13 cellular contexts compared by ENCODE assay signal in the genomic region with DNA sequence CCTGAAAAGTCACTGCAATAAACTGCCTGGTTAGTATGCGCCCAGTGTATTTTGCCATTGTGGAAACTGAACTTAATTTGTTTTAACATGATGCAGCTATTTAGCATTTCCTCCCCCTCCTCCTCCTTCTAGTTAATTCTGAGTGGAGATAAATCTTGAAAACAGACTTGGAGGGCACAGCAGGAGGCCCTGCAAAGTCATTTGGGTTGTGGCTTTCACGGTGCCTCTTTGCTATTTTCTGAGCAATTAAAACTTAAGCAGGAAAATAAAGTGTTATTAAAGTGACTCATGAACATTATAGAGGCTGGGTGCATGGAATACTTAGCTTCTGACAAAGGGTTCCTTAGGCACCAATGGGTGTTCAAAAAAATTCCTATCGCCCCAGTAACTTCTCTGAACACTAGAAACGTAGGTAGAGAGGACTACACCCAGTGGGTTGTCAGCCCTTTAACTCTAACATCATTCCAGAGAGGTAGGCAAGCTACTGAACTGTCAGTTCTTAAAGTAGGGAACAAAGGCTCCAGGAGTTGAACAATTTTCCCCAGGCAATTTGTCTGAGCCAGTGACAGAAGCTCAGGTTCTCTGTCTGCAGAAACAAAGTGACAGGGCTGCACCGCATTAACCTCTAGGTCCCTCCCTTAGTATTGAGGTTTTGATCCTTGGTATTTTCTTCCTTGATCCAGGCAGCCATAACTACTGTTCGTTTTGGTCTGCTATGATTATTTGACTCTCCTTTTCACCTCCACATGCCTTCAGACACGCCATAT.
DNase-seq lines count a peak whose midpoint lies in the region; ATAC-seq, FAIRE-seq and TF ChIP-seq lines count a peak whose summit lies in the region.
"Had no signal": no experiment of that assay in that cellular context is flagged by ENCODE, and none has a peak within 500 bp of the region (broad histone marks: within the 10 kb centered on the region; RNA-seq: fewer than 3 reads in every experiment).

No MANE protein-coding gene starts in this region.

- 65% methylated on average over 7 of the region's 7 CpGs for WGBS in esophagus muscularis mucosa

- no peak for ATAC-seq in HG02642 (IDR thresholded peaks at IDR 0.05; ENCODE audit: poor library complexity, unreplicated experiment)

- no peak overlapping the region for H3K27ac ChIP-seq in esophagus muscularis mucosa (replicated peaks in 1 of 4)
- H3K27ac ChIP-seq: ascending aorta, neutrophil had no signal

- intact Hi-C loops in esophagus muscularis mucosa (cut with DNase I) = no loop called here

- H3K4me1 ChIP-seq in esophagus muscularis mucosa (no peaks in the 10 kb centered on the region), skeletal muscle satellite cell (ENCODE audit: control insufficient read depth, insufficient read depth, low read length) (peaks cover 22% of the 10 kb centered on the region)
- H3K4me1 ChIP-seq: ascending aorta had no signal

- DNase-seq in H54 (ENCODE audit: insufficient read length, low spot score) = peak; percentile 26
- DNase-seq in RPMI7951 (ENCODE audit: low read depth) = peak; percentile 33
- peak; percentile 77 for DNase-seq in esophagus muscularis mucosa (ENCODE audit: extremely low spot score)
- DNase-seq in cortex of kidney (lab: John Stamatoyannopoulos, UW) = no peak
- no peak for DNase-seq in NCI-H69 (lab: John Stamatoyannopoulos, UW)
- DNase-seq: activated CD4-positive, alpha-beta T cell treated with anti-CD3 and anti-CD28 coated beads, Interleukin-2, amount 10 ng/mL, durations not matched to agents 7 days and 5 days; COR-L47; KG1; NCI-H2171 treated with DMSO at 0.1 percent for 48 hours had no signal

- TF ChIP-seq CTCF in esophagus muscularis mucosa (IDR thresholded peaks at IDR 0.05) = no peak

- H3K9ac ChIP-seq in skeletal muscle satellite cell (ENCODE audit: low read depth, low read length) = peak overlapping the region; percentile 58

- no peak for TF ChIP-seq EP300 in esophagus muscularis mucosa (IDR thresholded peaks at IDR 0.05)

- TF ChIP-seq POLR2A in H54 (IDR thresholded peaks at IDR 0.05; ENCODE audit: low read depth, low read length) (no peak), esophagus muscularis mucosa (IDR thresholded peaks at IDR 0.05; ENCODE audit: low read depth) (no peak)

- H3K36me3 ChIP-seq in esophagus muscularis mucosa = no peaks in the 10 kb centered on the region
- H3K36me3 ChIP-seq in skeletal muscle satellite cell (ENCODE audit: insufficient read depth, low read length) = no peaks in the 10 kb centered on the region
- H3K36me3 ChIP-seq: ascending aorta, neutrophil had no signal

- no peak overlapping the region for H3K4me3 ChIP-seq in esophagus muscularis mucosa
- peak overlapping the region; percentile 18 for H3K4me3 ChIP-seq in skeletal muscle satellite cell (ENCODE audit: low read length)
- H3K4me3 ChIP-seq: ascending aorta had no signal

- peak overlapping the region; percentile 39 for H3K4me2 ChIP-seq in skeletal muscle satellite cell (ENCODE audit: low read length)

- no peaks in the 10 kb centered on the region for H3K9me3 ChIP-seq in esophagus muscularis mucosa
- no peaks in the 10 kb centered on the region for H3K9me3 ChIP-seq in skeletal muscle satellite cell (replicated peaks; ENCODE audit: low read length)
- H3K9me3 ChIP-seq: ascending aorta, neutrophil had no signal

- no peak for FAIRE-seq in H54 (lab: Jason Lieb, UNC)

- H3K27me3 ChIP-seq in esophagus muscularis mucosa (no peaks in the 10 kb centered on the region), skeletal muscle satellite cell (ENCODE audit: control insufficient read depth, insufficient read depth, low read length) (no peaks in the 10 kb centered on the region)
- H3K27me3 ChIP-seq: ascending aorta, neutrophil had no signal

Comparison
In these comparisons a context has a peak if more than half of its experiments do, and no peak if none do; other contexts are left out.
1. DNase-seq: peak in H54 (single experiment), RPMI7951 (single experiment) and esophagus muscularis mucosa (single experiment); none in cortex of kidney (single experiment) and NCI-H69 (single experiment).